Comparison of ENCODE assay signal across 26 cellular contexts in the genomic region with DNA sequence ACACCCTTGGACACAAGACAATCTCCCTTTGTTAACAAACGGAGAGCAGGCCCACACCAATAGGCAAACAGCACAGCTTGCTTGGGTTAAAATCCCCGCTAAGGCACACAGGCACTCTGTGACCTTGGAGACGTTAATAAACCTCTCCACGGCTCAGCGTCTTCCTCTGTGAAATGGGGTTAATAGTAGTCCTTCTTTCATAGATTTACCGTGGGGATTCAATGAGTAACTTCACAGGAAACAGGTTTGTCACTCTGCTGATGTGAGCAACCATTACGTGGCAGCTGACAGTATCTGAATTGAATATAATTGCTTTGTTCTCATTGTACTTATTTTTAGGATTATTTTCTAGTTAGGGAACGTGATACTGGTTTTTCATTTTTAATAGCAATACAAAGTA.
DNase-seq lines count a peak whose midpoint lies in the region; ATAC-seq and TF ChIP-seq lines count a peak whose summit lies in the region.
"Had no signal": no experiment of that assay in that cellular context is flagged by ENCODE, and none has a peak within 500 bp of the region (broad histone marks: within the 10 kb centered on the region; RNA-seq: fewer than 3 reads in every experiment).

No MANE protein-coding gene starts in this region.

- intact Hi-C loops in mammary epithelial cell (cut with micrococcal nuclease) = loop anchor here (1.0 to 2.0 kb wide), 2 partner anchors 54 to 78 kb away; no protein-coding TSS in a partner anchor

- no TSS peak for BruUV-seq in mammary epithelial cell (replicated peaks; lab: Mats Ljungman, UMichigan)

- no peaks in the 10 kb centered on the region for H3K9me3 ChIP-seq in mammary epithelial cell (replicated peaks; ENCODE audit: insufficient read depth, low read length)
- H3K9me3 ChIP-seq: prostate gland, suprapubic skin, vagina had no signal

- no peak overlapping the region for H3K9ac ChIP-seq in mammary epithelial cell (ENCODE audit: insufficient read depth, low read length)
- H3K9ac ChIP-seq: KMS-11 had no signal

- ATAC-seq in HG02642 (IDR thresholded peaks at IDR 0.05; ENCODE audit: poor library complexity, unreplicated experiment) = no peak
- no peak for ATAC-seq in HG03139 (IDR thresholded peaks at IDR 0.05; ENCODE audit: unreplicated experiment)
- ATAC-seq: activated T-cell treated with anti-CD3 and anti-CD28 coated beads, Interleukin-2, amount 50 U/mL, for 4 hours; stimulated activated memory B cell treated with anti-CD40 and anti-IgM and Interleukin-4, amounts not matched to agents 10 μg/mL and 1 μg/mL and 100 μg/mL, for 72 hours had no signal

- in situ Hi-C loops in ACHN (cut with HindIII; ENCODE audit: low pct_ligation_motif_present, low pct_unique_long_range_greater_than_20kb, low sequenced_read_pairs) (no loop called here), mammary epithelial cell (cut with MboI; ENCODE audit: low sequenced_read_pairs in 2 of 2) (no loop called here)

- peaks cover 25% of the 10 kb centered on the region for H3K4me1 ChIP-seq in mammary epithelial cell (ENCODE audit: insufficient read depth, low read length)
- H3K4me1 ChIP-seq: prostate gland, suprapubic skin, vagina had no signal

- H2AFZ ChIP-seq in mammary epithelial cell (ENCODE audit: low read depth, low read length) = no peak overlapping the region

- no peaks in the 10 kb centered on the region for H3K79me2 ChIP-seq in mammary epithelial cell (ENCODE audit: insufficient read depth, low read length)

- no peaks in the 10 kb centered on the region for H3K36me3 ChIP-seq in mammary epithelial cell (ENCODE audit: insufficient read depth, low read length)
- H3K36me3 ChIP-seq: prostate gland, suprapubic skin, vagina, WERI-Rb-1 had no signal

- CTCF ChIA-PET in mammary epithelial cell (lab: Charles Lee; ENCODE audit: low non-redundant PET) = no interaction called here

- dilution Hi-C loops in mammary epithelial cell (cut with HindIII; ENCODE audit: low sequenced_read_pairs) = no loop called here

- no peak overlapping the region for H3K4me3 ChIP-seq in mammary epithelial cell (replicated peaks in 1 of 3; ENCODE audit: insufficient read depth in 1 of 3, low read depth in 2 of 3, low read length in 3 of 3)
- H3K4me3 ChIP-seq: prostate gland, suprapubic skin, vagina had no signal

- no peak overlapping the region for H3K4me2 ChIP-seq in mammary epithelial cell (ENCODE audit: insufficient read depth, low read depth, low read length)
- H3K4me2 ChIP-seq: KMS-11 had no signal

- WGBS in mammary epithelial cell (ENCODE audit: low coverage, missing lambda C conversion rate) = 65% methylated on average over 8 of the region's 8 CpGs

- H3K27ac ChIP-seq in mammary epithelial cell (ENCODE audit: insufficient read depth, low read depth, low read length) = no peak overlapping the region
- H3K27ac ChIP-seq: KMS-11, prostate gland, suprapubic skin, vagina, WERI-Rb-1 had no signal

- TF ChIP-seq CTCF in mammary epithelial cell (conservative IDR thresholded peaks at IDR 0.05 in 1 of 2, IDR thresholded peaks at IDR 0.05 in 1 of 2; ENCODE audit: extremely low read depth in 1 of 2, insufficient read depth in 1 of 2, low read depth in 1 of 2, low read length in 2 of 2) = no peak

- no peaks in the 10 kb centered on the region for H3K27me3 ChIP-seq in mammary epithelial cell (ENCODE audit: insufficient read depth, low read length)
- H3K27me3 ChIP-seq: suprapubic skin, vagina had no signal

- H4K20me1 ChIP-seq in mammary epithelial cell (ENCODE audit: insufficient read depth, low read length) = no peaks in the 10 kb centered on the region

- peak; percentile 19 for DNase-seq in ACHN
- peak; percentile 41 for DNase-seq in LHCN-M2 (ENCODE audit: low read depth)
- DNase-seq in mammary epithelial cell = peak; percentile 75
- peak; percentile 24 for DNase-seq in medulla oblongata (ENCODE audit: extremely low spot score)
- no peak for DNase-seq in GM19238 (ENCODE audit: insufficient read length, low spot score)
- no peak for DNase-seq in DMS79 (lab: John Stamatoyannopoulos, UW)
- DNase-seq: activated CD4-positive, alpha-beta T cell treated with anti-CD3 and anti-CD28 coated beads, Interleukin-2, amount 10 ng/mL, durations not matched to agents 24 days and 14 days; activated naive CD4-positive, alpha-beta T cell treated with Interleukin-2 at 50 U/mL for 16 hours; activated T-cell treated with anti-CD3 and anti-CD28 coated beads, Interleukin-2, amount 50 U/mL, for 4 hours; amniotic stem cell; C1 segment of cervical spinal cord; cortex of kidney; EL; MV-4-11; NCI-H1694; NCI-H2171; NCI-H524; stimulated activated CD4-positive, alpha-beta T cell treated with anti-CD3 and anti-CD28 coated beads, Interleukin-2, amount 100 ng/mL, for 24 hours; WERI-Rb-1 had no signal

Comparison
In these comparisons a context has a peak if more than half of its experiments do, and no peak if none do; other contexts are left out.
1. DNase-seq: peak in ACHN (single experiment), LHCN-M2 (single experiment), mammary epithelial cell (single experiment) and medulla oblongata (single experiment); none in GM19238 (single experiment) and DMS79 (single experiment).